ENCODE assay signal across 1 cellular context in the genomic region with DNA sequence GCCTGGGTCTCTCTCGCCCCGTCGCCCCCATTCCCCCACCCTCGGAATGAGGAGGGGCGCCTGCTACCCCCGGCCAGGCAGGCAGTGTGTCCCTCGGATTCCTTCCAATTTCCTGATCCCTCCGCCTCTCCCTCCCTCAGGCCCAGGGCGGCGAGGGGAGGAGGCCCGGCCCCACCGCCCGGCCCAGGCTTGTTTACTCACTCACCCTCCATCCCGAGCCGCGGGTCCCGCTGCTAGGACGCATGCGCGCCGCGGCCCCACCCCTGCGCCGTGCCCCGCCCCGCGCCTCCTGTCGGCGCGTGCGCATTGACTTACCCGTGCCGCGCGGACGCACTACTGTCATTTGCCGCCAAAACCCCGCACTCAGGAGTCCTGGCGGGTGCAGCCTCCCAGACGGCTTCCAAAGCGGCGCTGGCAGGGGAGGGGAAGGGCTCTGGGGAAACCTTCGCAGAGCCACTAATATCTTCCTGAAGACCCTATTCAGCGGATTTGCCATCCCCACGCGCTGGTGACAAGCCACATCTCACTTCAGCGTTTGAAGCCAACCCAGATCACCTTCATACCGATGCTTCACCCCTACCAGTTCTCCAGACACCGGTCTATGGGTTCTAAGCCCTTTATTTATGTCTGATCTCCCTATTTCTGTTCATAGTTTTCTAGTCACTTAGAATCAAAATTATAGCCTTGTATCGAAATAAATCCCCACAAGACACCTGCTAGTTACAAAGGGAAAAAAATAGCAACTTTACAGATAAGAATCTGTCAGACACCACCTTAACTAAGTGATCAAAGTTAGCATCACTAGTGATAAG.
TF ChIP-seq lines count a peak whose summit lies in the region.

TSS of gene EZH1 (minus strand) at position 235 of the 812 bp plus-strand sequence. CDS start 16,099 bp downstream, outside the sequence.

TF ChIP-seq in HepG2, 621 proteins besides CTCF, POLR2A, EP300 and RAD21 (continued from another document and continues in another):
- TF ChIP-seq IRX3 (CRISPR knock-in tag; IDR thresholded peaks at IDR 0.05; ENCODE audit: borderline replicate concordance, low read depth): peak; percentile 94
- TF ChIP-seq, protein P1, sequence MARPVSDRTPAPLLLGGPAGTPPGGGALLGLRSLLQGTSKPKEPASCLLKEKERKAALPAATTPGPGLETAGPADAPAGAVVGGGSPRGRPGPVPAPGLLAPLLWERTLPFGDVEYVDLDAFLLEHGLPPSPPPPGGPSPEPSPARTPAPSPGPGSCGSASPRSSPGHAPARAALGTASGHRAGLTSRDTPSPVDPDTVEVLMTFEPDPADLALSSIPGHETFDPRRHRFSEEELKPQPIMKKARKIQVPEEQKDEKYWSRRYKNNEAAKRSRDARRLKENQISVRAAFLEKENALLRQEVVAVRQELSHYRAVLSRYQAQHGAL (CRISPR knock-in tag; IDR thresholded peaks at IDR 0.05; ENCODE audit: not compliant biosample characterization): peak; percentile 39
- TF ChIP-seq ZNF543 (CRISPR knock-in tag; IDR thresholded peaks at IDR 0.05): 0 out of 2 replicates have a peak, but pooled peaks have one; percentile 53
- TF ChIP-seq NFRKB (IDR thresholded peaks at IDR 0.05): no peak
- TF ChIP-seq KAT8 (CRISPR knock-in tag; IDR thresholded peaks at IDR 0.05): peak; percentile 83
- TF ChIP-seq ZNF234 (CRISPR knock-in tag; conservative IDR thresholded peaks at IDR 0.05): peak; percentile 87; the same call in 1 of the 2 replicates
- peak; percentile 47 for TF ChIP-seq HNRNPLL (IDR thresholded peaks at IDR 0.05; ENCODE audit: low read depth, low read length, poor library complexity, severe bottlenecking)
- peak; percentile 93 for TF ChIP-seq ZBTB7A (CRISPR knock-in tag; IDR thresholded peaks at IDR 0.05)
- TF ChIP-seq SNAI1 (CRISPR knock-in tag; IDR thresholded peaks at IDR 0.05; ENCODE audit: borderline replicate concordance): no peak
- TF ChIP-seq, protein P2, sequence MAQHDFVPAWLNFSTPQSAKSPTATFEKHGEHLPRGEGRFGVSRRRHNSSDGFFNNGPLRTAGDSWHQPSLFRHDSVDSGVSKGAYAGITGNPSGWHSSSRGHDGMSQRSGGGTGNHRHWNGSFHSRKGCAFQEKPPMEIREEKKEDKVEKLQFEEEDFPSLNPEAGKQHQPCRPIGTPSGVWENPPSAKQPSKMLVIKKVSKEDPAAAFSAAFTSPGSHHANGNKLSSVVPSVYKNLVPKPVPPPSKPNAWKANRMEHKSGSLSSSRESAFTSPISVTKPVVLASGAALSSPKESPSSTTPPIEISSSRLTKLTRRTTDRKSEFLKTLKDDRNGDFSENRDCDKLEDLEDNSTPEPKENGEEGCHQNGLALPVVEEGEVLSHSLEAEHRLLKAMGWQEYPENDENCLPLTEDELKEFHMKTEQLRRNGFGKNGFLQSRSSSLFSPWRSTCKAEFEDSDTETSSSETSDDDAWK (CRISPR knock-in tag; IDR thresholded peaks at IDR 0.05): no peak
- TF ChIP-seq KAT7 (CRISPR knock-in tag; IDR thresholded peaks at IDR 0.05; ENCODE audit: borderline replicate concordance): peak; percentile 39; the same call in 1 of the 2 replicates
- TF ChIP-seq BATF2 (CRISPR knock-in tag; IDR thresholded peaks at IDR 0.05): peak; percentile 86; the same call in 1 of the 2 replicates
- TF ChIP-seq, protein P3, sequence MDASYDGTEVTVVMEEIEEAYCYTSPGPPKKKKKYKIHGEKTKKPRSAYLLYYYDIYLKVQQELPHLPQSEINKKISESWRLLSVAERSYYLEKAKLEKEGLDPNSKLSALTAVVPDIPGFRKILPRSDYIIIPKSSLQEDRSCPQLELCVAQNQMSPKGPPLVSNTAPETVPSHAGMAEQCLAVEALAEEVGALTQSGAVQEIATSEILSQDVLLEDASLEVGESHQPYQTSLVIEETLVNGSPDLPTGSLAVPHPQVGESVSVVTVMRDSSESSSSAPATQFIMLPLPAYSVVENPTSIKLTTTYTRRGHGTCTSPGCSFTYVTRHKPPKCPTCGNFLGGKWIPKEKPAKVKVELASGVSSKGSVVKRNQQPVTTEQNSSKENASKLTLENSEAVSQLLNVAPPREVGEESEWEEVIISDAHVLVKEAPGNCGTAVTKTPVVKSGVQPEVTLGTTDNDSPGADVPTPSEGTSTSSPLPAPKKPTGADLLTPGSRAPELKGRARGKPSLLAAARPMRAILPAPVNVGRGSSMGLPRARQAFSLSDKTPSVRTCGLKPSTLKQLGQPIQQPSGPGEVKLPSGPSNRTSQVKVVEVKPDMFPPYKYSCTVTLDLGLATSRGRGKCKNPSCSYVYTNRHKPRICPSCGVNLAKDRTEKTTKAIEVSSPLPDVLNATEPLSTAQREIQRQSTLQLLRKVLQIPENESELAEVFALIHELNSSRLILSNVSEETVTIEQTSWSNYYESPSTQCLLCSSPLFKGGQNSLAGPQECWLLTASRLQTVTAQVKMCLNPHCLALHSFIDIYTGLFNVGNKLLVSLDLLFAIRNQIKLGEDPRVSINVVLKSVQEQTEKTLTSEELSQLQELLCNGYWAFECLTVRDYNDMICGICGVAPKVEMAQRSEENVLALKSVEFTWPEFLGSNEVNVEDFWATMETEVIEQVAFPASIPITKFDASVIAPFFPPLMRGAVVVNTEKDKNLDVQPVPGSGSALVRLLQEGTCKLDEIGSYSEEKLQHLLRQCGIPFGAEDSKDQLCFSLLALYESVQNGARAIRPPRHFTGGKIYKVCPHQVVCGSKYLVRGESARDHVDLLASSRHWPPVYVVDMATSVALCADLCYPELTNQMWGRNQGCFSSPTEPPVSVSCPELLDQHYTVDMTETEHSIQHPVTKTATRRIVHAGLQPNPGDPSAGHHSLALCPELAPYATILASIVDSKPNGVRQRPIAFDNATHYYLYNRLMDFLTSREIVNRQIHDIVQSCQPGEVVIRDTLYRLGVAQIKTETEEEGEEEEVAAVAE (CRISPR knock-in tag; IDR thresholded peaks at IDR 0.05; ENCODE audit: borderline replicate concordance): 0 out of 2 replicates have a peak, but pooled peaks have one; percentile 34
- no peak for TF ChIP-seq STAT6 (CRISPR knock-in tag; IDR thresholded peaks at IDR 0.05; ENCODE audit: borderline replicate concordance)
- no peak; the same call in 1 of the 2 replicates for TF ChIP-seq ZNF34 (CRISPR knock-in tag; IDR thresholded peaks at IDR 0.05; ENCODE audit: borderline replicate concordance)
- peak; percentile 37; the same call in 1 of the 2 replicates for TF ChIP-seq ZNF292 (CRISPR knock-in tag; IDR thresholded peaks at IDR 0.05; ENCODE audit: borderline replicate concordance, low read depth)
- 0 out of 2 replicates have a peak, but pooled peaks have one; percentile 59 for TF ChIP-seq ZNF609 (CRISPR knock-in tag; IDR thresholded peaks at IDR 0.05; ENCODE audit: borderline replicate concordance)
- TF ChIP-seq, protein P4, sequence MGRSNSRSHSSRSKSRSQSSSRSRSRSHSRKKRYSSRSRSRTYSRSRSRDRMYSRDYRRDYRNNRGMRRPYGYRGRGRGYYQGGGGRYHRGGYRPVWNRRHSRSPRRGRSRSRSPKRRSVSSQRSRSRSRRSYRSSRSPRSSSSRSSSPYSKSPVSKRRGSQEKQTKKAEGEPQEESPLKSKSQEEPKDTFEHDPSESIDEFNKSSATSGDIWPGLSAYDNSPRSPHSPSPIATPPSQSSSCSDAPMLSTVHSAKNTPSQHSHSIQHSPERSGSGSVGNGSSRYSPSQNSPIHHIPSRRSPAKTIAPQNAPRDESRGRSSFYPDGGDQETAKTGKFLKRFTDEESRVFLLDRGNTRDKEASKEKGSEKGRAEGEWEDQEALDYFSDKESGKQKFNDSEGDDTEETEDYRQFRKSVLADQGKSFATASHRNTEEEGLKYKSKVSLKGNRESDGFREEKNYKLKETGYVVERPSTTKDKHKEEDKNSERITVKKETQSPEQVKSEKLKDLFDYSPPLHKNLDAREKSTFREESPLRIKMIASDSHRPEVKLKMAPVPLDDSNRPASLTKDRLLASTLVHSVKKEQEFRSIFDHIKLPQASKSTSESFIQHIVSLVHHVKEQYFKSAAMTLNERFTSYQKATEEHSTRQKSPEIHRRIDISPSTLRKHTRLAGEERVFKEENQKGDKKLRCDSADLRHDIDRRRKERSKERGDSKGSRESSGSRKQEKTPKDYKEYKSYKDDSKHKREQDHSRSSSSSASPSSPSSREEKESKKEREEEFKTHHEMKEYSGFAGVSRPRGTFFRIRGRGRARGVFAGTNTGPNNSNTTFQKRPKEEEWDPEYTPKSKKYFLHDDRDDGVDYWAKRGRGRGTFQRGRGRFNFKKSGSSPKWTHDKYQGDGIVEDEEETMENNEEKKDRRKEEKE (IDR thresholded peaks at IDR 0.05): no peak
- TF ChIP-seq CHD2 (IDR thresholded peaks at IDR 0.05; ENCODE audit: low read depth, low read length): no peak; the same call in 1 of the 2 replicates
- peak; percentile 77; the same call in 1 of the 2 replicates for TF ChIP-seq MEF2D (CRISPR knock-in tag; IDR thresholded peaks at IDR 0.05)
- TF ChIP-seq, protein P5, sequence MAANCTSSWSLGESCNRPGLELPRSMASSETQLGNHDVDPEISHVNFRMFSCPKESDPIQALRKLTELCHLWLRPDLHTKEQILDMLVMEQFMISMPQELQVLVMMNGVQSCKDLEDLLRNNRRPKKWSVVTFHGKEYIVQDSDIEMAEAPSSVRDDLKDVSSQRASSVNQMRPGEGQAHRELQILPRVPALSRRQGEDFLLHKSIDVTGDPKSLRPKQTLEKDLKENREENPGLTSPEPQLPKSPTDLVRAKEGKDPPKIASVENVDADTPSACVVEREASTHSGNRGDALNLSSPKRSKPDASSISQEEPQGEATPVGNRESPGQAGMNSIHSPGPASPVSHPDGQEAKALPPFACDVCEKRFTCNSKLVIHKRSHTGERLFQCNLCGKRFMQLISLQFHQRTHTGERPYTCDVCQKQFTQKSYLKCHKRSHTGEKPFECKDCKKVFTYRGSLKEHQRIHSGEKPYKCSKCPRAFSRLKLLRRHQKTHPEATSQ (CRISPR knock-in tag; IDR thresholded peaks at IDR 0.05; ENCODE audit: borderline replicate concordance): peak; percentile 89
- no peak for TF ChIP-seq CC2D1A (CRISPR knock-in tag; IDR thresholded peaks at IDR 0.05)
- no peak for TF ChIP-seq PRMT3 (CRISPR knock-in tag; IDR thresholded peaks at IDR 0.05; ENCODE audit: borderline replicate concordance, low read depth)
- TF ChIP-seq ZNF83 (CRISPR knock-in tag; IDR thresholded peaks at IDR 0.05; ENCODE audit: borderline replicate concordance): 0 out of 2 replicates have a peak, but pooled peaks have one; percentile 69
- TF ChIP-seq, protein P6, sequence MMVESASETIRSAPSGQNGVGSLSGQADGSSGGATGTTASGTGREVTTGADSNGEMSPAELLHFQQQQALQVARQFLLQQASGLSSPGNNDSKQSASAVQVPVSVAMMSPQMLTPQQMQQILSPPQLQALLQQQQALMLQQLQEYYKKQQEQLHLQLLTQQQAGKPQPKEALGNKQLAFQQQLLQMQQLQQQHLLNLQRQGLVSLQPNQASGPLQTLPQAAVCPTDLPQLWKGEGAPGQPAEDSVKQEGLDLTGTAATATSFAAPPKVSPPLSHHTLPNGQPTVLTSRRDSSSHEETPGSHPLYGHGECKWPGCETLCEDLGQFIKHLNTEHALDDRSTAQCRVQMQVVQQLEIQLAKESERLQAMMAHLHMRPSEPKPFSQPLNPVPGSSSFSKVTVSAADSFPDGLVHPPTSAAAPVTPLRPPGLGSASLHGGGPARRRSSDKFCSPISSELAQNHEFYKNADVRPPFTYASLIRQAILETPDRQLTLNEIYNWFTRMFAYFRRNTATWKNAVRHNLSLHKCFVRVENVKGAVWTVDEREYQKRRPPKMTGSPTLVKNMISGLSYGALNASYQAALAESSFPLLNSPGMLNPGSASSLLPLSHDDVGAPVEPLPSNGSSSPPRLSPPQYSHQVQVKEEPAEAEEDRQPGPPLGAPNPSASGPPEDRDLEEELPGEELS (CRISPR knock-in tag; IDR thresholded peaks at IDR 0.05): no peak; the same call in 1 of the 2 replicates
- no peak; the same call in 1 of the 2 replicates for TF ChIP-seq ZNF335 (CRISPR knock-in tag; IDR thresholded peaks at IDR 0.05)
